Comparison of ENCODE assay signal across 8 cellular contexts in the genomic region with DNA sequence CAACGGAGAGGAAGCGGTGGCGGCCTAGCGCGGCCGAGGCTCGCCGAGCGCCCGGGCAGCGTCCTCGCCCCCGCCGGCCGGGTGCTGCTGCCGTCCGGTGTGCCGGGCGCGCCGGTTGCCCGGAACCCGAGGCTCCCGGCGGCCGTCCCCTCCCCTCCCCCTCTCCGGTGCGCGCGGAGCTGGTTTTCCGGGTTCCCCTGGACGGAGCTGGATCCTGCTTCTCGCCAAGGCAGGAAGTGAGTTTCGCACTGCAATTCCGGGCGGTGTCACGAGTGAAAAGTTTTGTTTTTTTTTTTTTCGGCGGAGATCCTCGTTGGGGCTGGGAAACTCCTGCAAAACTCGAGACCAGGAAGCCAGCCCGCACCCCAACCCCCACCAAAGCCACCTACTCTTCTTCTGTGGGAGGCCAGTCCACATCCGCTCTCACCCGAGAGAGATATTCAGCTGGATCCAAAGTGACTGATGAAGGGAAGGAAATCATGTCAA. TPM values are rescaled to one million over a fixed set of nuclear protein-coding genes. Genes with fewer than 3 reads are reported as not detected.
DNase-seq lines count a peak whose midpoint lies in the region; ATAC-seq and TF ChIP-seq lines count a peak whose summit lies in the region.

Gene ERBIN (plus strand): TSS at position 300 of the 486 bp plus-strand sequence. CDS start 66,144 bp downstream, outside the sequence.

- peak in 1 of 2 donors; percentile 68 for TF ChIP-seq POLR2A in suprapubic skin (IDR thresholded peaks at IDR 0.05)

- no peak for TF ChIP-seq EP300 in suprapubic skin (IDR thresholded peaks at IDR 0.05)

- TF ChIP-seq CTCF in omental fat pad (IDR thresholded peaks at IDR 0.05) (no peak), suprapubic skin (IDR thresholded peaks at IDR 0.05) (no peak)

- peak; percentile 17 for ATAC-seq in GM19467 (IDR thresholded peaks at IDR 0.05; ENCODE audit: unreplicated experiment)
- peak; percentile 29 for ATAC-seq in SK-N-SH treated with all-trans-retinoic acid at 6 μM for 48 hours
- peak; percentile 81 for ATAC-seq in omental fat pad (ENCODE audit: low FRiP score)

- WGBS in suprapubic skin: 0% methylated on average over 18 of the region's 44 CpGs

- H3K27ac ChIP-seq in suprapubic skin: peak within 1 kb of the TSS; percentile 100

- H3K9me3 ChIP-seq in suprapubic skin: no peaks in the 10 kb centered on the region

- peaks cover 40% of the 10 kb centered on the region for H3K4me1 ChIP-seq in suprapubic skin

- H3K4me3 ChIP-seq in suprapubic skin: peak within 1 kb of the TSS; percentile 100

- DNase-seq in CMK (ENCODE audit: low read depth): peak; percentile 60
- DNase-seq in HPDE6-E6E7 (ENCODE audit: extremely low spot score): peak; percentile 55
- DNase-seq in activated naive CD4-positive, alpha-beta T cell treated with anti-CD3 and anti-CD28 coated beads, Interleukin-2, amount 50 U/mL, for 16 hours: peak; percentile 62
- DNase-seq in germinal center (ENCODE audit: low spot score): peak; percentile 66
- DNase-seq in omental fat pad (ENCODE audit: low spot score): peak; percentile 35
- peak; percentile 91 to 93 for DNase-seq in suprapubic skin (ENCODE audit: low spot score in 2 of 2)

- no peaks in the 10 kb centered on the region for H3K27me3 ChIP-seq in suprapubic skin

- no peaks in the 10 kb centered on the region for H3K36me3 ChIP-seq in suprapubic skin

TF ChIP-seq in SK-N-SH treated with all-trans-retinoic acid at 6 μM for 48 hours, 23 proteins besides CTCF, POLR2A, EP300 and RAD21:
- TF ChIP-seq TOX (CRISPR knock-in tag; IDR thresholded peaks at IDR 0.05; ENCODE audit: borderline replicate concordance): no peak
- TF ChIP-seq ESRRG (CRISPR knock-in tag; IDR thresholded peaks at IDR 0.05): no peak
- TF ChIP-seq PPARA (CRISPR knock-in tag; IDR thresholded peaks at IDR 0.05; ENCODE audit: borderline replicate concordance): no peak
- TF ChIP-seq ZFP3 (CRISPR knock-in tag; IDR thresholded peaks at IDR 0.05): no peak
- TF ChIP-seq, protein P1, sequence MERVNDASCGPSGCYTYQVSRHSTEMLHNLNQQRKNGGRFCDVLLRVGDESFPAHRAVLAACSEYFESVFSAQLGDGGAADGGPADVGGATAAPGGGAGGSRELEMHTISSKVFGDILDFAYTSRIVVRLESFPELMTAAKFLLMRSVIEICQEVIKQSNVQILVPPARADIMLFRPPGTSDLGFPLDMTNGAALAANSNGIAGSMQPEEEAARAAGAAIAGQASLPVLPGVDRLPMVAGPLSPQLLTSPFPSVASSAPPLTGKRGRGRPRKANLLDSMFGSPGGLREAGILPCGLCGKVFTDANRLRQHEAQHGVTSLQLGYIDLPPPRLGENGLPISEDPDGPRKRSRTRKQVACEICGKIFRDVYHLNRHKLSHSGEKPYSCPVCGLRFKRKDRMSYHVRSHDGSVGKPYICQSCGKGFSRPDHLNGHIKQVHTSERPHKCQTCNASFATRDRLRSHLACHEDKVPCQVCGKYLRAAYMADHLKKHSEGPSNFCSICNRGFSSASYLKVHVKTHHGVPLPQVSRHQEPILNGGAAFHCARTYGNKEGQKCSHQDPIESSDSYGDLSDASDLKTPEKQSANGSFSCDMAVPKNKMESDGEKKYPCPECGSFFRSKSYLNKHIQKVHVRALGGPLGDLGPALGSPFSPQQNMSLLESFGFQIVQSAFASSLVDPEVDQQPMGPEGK (CRISPR knock-in tag; IDR thresholded peaks at IDR 0.05; ENCODE audit: borderline replicate concordance): no peak
- TF ChIP-seq ZC3H10 (CRISPR knock-in tag; IDR thresholded peaks at IDR 0.05): no peak
- no peak for TF ChIP-seq CSRNP3 (CRISPR knock-in tag; IDR thresholded peaks at IDR 0.05)
- no peak for TF ChIP-seq BACH2 (CRISPR knock-in tag; IDR thresholded peaks at IDR 0.05; ENCODE audit: borderline replicate concordance)
- no peak for TF ChIP-seq ZNF565 (CRISPR knock-in tag; conservative IDR thresholded peaks at IDR 0.05; ENCODE audit: low read depth)
- no peak for TF ChIP-seq GLIS3 (CRISPR knock-in tag; IDR thresholded peaks at IDR 0.05)
- TF ChIP-seq ARNTL (CRISPR knock-in tag; IDR thresholded peaks at IDR 0.05; ENCODE audit: borderline replicate concordance, low read depth): no peak
- no peak for TF ChIP-seq ZNF8 (CRISPR knock-in tag; IDR thresholded peaks at IDR 0.05)
- TF ChIP-seq ZNF70 (CRISPR knock-in tag; IDR thresholded peaks at IDR 0.05): no peak
- TF ChIP-seq, protein P2, sequence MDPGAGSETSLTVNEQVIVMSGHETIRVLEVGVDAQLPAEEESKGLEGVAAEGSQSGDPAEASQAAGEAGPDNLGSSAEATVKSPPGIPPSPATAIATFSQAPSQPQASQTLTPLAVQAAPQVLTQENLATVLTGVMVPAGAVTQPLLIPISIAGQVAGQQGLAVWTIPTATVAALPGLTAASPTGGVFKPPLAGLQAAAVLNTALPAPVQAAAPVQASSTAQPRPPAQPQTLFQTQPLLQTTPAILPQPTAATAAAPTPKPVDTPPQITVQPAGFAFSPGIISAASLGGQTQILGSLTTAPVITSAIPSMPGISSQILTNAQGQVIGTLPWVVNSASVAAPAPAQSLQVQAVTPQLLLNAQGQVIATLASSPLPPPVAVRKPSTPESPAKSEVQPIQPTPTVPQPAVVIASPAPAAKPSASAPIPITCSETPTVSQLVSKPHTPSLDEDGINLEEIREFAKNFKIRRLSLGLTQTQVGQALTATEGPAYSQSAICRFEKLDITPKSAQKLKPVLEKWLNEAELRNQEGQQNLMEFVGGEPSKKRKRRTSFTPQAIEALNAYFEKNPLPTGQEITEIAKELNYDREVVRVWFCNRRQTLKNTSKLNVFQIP (CRISPR knock-in tag; IDR thresholded peaks at IDR 0.05; ENCODE audit: borderline replicate concordance, low read depth): no peak
- no peak for TF ChIP-seq RARB (CRISPR knock-in tag; IDR thresholded peaks at IDR 0.05)
- no peak for TF ChIP-seq ZFP30 (CRISPR knock-in tag; IDR thresholded peaks at IDR 0.05)
- TF ChIP-seq SNAI2 (CRISPR knock-in tag; IDR thresholded peaks at IDR 0.05): no peak
- TF ChIP-seq TSHZ2 (CRISPR knock-in tag; IDR thresholded peaks at IDR 0.05): no peak
- TF ChIP-seq ISL1 (CRISPR knock-in tag; IDR thresholded peaks at IDR 0.05): no peak
- no peak for TF ChIP-seq OSR1 (CRISPR knock-in tag; IDR thresholded peaks at IDR 0.05)

RNA-seq across cellular contexts. Expression of gene ERBIN, which starts in this region (rescaled TPM):
- total RNA-seq in omental fat pad: 10 to 100 TPM; 45.1 to 64.9 (median 56.9) TPM
- total RNA-seq in suprapubic skin: 100 to 1,000 TPM in 2 of 4 donors, 10 to 100 TPM in 2; 84.6 to 141 (median 97.3) TPM

Comparison
In these comparisons a context has a peak if more than half of its experiments do, and no peak if none do; other contexts are left out.
1. Peak in every context shown above with its lines: DNase-seq, ATAC-seq, H3K4me3 ChIP-seq and H3K27ac ChIP-seq.
2. DNase-seq: peak in every context shown above with its lines; median percentile 92 in suprapubic skin; 66 in germinal center; 62 in activated naive CD4-positive, alpha-beta T cell treated with anti-CD3 and anti-CD28 coated beads, Interleukin-2, amount 50 U/mL, for 16 hours; 60 in CMK; 55 in HPDE6-E6E7; 35 in omental fat pad.
3. ATAC-seq: peak in every context shown above with its lines; median percentile 81 in omental fat pad; 29 in SK-N-SH treated with all-trans-retinoic acid at 6 μM for 48 hours; 17 in GM19467.